In the genomic region with DNA sequence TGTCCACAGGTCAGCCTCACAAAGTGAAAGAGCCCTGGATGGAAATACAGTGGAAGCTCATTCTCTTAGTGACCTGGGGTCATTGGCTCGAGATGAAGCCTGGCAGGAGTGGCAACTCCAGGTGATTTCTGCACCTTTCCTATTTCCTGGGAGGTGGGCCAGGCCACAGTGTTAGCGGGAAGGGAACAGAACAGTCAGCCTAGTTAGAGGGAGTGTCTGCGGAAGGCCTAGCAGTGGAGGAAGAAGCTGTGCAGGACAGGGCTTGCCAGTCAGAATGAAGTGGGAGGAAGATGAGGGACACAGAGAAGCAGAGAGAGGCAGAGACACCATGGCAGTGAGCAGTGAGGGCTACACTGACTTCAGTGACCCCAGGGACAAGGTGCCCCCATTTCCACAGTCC, we compare ENCODE assay signal across 6 cellular contexts. TPM values are rescaled to one million over a fixed set of nuclear protein-coding genes. Genes with fewer than 3 reads are reported as not detected.
"Had no signal": no experiment of that assay in that cellular context is flagged by ENCODE, and none has a peak within 500 bp of the region (broad histone marks: within the 10 kb centered on the region; RNA-seq: fewer than 3 reads in every experiment).

No MANE protein-coding gene starts in this region.

RNA-seq across cellular contexts. Expression of gene PSG7, which starts 3.6 kb away (rescaled TPM):
- total RNA-seq: activated CD4-positive, alpha-beta memory T cell treated with anti-CD3 and anti-CD28 coated beads, Interleukin-2, amount 10 ng/mL, durations not matched to agents 7 days and 5 days; activated CD4-positive, alpha-beta T cell treated with anti-CD3 and anti-CD28 coated beads for 36 hours; activated CD8-positive, alpha-beta memory T cell treated with anti-CD3 and anti-CD28 coated beads for 36 hours; activated naive CD4-positive, alpha-beta T cell treated with anti-CD3 and anti-CD28 coated beads for 36 hours; activated T-helper 17 cell treated with anti-CD3 and anti-CD28 coated beads, Interleukin-2, amount 50 U/mL, for 72 hours; T-helper 1 cell treated with Interleukin-12 subunit alpha and Interleukin-12 subunit beta and Interleukin-4 antibody, amounts not matched to agents 30 ng/mL and 1 ng/mL, for 36 hours had no signal

RNA-seq across cellular contexts. Expression of gene PSG6, which starts 15.7 kb away (rescaled TPM):
- total RNA-seq: activated CD4-positive, alpha-beta memory T cell treated with anti-CD3 and anti-CD28 coated beads, Interleukin-2, amount 10 ng/mL, durations not matched to agents 7 days and 5 days; activated CD4-positive, alpha-beta T cell treated with anti-CD3 and anti-CD28 coated beads for 36 hours; activated CD8-positive, alpha-beta memory T cell treated with anti-CD3 and anti-CD28 coated beads for 36 hours; activated naive CD4-positive, alpha-beta T cell treated with anti-CD3 and anti-CD28 coated beads for 36 hours; activated T-helper 17 cell treated with anti-CD3 and anti-CD28 coated beads, Interleukin-2, amount 50 U/mL, for 72 hours; T-helper 1 cell treated with Interleukin-12 subunit alpha and Interleukin-12 subunit beta and Interleukin-4 antibody, amounts not matched to agents 30 ng/mL and 1 ng/mL, for 36 hours had no signal

RNA-seq across cellular contexts. Expression of gene PSG1, which starts 53.9 kb away (rescaled TPM):
- total RNA-seq: activated CD4-positive, alpha-beta memory T cell treated with anti-CD3 and anti-CD28 coated beads, Interleukin-2, amount 10 ng/mL, durations not matched to agents 7 days and 5 days; activated CD4-positive, alpha-beta T cell treated with anti-CD3 and anti-CD28 coated beads for 36 hours; activated CD8-positive, alpha-beta memory T cell treated with anti-CD3 and anti-CD28 coated beads for 36 hours; activated naive CD4-positive, alpha-beta T cell treated with anti-CD3 and anti-CD28 coated beads for 36 hours; T-helper 1 cell treated with Interleukin-12 subunit alpha and Interleukin-12 subunit beta and Interleukin-4 antibody, amounts not matched to agents 30 ng/mL and 1 ng/mL, for 36 hours had no signal
